ENCODE assay signal across 8 cellular contexts in the genomic region with DNA sequence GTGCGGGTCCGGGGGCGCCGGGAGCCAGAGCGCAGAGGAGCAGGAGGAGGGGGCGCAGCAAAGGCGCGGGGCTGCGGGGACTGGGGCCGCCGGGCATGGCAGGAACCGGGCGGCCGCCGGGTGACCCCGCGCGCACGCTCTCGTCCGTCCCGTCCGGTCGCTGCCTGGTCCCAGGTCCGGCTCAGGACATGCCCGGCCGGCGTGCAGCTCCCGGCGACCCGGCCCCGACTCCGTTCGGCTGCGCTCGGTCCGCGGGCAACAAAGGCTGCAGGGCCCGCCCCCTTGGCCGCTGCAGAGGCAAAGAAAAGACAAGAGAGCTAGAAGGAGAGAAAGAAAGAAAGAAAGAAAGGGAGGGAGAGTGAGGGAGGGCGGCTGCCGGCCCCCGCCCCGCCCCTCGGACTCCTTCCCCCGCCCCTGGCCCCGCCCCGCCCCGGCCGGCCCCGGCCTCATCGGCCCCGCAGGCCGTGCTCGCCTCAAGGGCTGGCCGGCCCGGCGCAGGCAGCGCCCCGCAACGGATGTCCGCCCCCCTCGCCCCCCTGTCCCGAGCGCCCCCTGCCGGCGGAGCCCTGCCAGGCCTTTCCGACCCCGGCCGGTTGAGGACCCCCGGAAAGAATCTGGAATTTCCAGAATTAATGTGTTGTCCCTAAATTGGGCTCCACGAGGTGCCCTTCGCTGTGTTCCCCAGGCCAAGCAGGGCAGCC. TPM values are rescaled to one million over a fixed set of nuclear protein-coding genes. Genes with fewer than 3 reads are reported as not detected.
DNase-seq lines count a peak whose midpoint lies in the region; ATAC-seq and TF ChIP-seq lines count a peak whose summit lies in the region.

Gene ADAMTS7 (minus strand): TSS at position 341 of the 701 bp plus-strand sequence. CDS start 244 bp downstream, at position 97.

- H3K9me3 ChIP-seq in HUES48 (ENCODE audit: control insufficient read depth, insufficient read depth, low read length) (no peaks in the 10 kb centered on the region), breast epithelium (no peaks in the 10 kb centered on the region), iPS-20b (ENCODE audit: insufficient read depth, low read depth, low read length) (no peaks in the 10 kb centered on the region)

- intact Hi-C loops in breast epithelium (cut with DNase I; ENCODE audit: low total_unique reads), result no loop called here

- TF ChIP-seq CTCF in AG04449 (IDR thresholded peaks at IDR 0.05; ENCODE audit: insufficient read depth, low read length, missing control alignments) (peak; percentile 71), breast epithelium (IDR thresholded peaks at IDR 0.05) (peak; percentile 20 to 43 (median 33))

- POLR2A ChIA-PET in AG04449 (lab: Yijun Ruan, JAX), result no interaction called here

- H3K4me1 ChIP-seq in HUES48 (ENCODE audit: control insufficient read depth, insufficient read depth, low read length) (no peaks in the 10 kb centered on the region; the same call in 1 of the 2 replicates), breast epithelium (peaks cover 0 to 3% of the 10 kb centered on the region in 2 donors), iPS-20b (ENCODE audit: insufficient read depth, low read length) (peaks cover 8% of the 10 kb centered on the region; the same call in 1 of the 2 replicates)

- CTCF ChIA-PET in AG04449 (lab: Yijun Ruan, JAX), result interaction anchor here (0.7 to 3.9 kb wide), 18 partner anchors 7 to 193 kb away, joined by 3 to 32 read pairs (median 6); no protein-coding TSS in a partner anchor

- DNase-seq in AG04449 (ENCODE audit: low read depth, low spot score) (no peak), UCSD-AML1 (lab: John Stamatoyannopoulos, UW; ENCODE audit: unreplicated experiment) (peak; percentile 74), breast epithelium (ENCODE audit: low spot score in 2 of 2) (no peak), skeletal muscle cell (ENCODE audit: low read depth) (peak; percentile 25)

- TF ChIP-seq POLR2A in breast epithelium (IDR thresholded peaks at IDR 0.05), result no peak

- H3K36me3 ChIP-seq in HUES48 (ENCODE audit: control insufficient read depth, insufficient read depth, low read length) (no peaks in the 10 kb centered on the region), breast epithelium (no peaks in the 10 kb centered on the region), iPS-20b (ENCODE audit: insufficient read depth, low read depth, low read length) (no peaks in the 10 kb centered on the region)

- H3K4me3 ChIP-seq in AG04449 (ENCODE audit: low read depth, low read length) (peak within 1 kb of the TSS; percentile 65), HUES48 (ENCODE audit: low read depth, low read length) (peak within 1 kb of the TSS; percentile 90), breast epithelium (peak within 1 kb of the TSS; percentile 66 to 78 (median 74)), iPS-20b (ENCODE audit: low read length) (peak within 1 kb of the TSS; percentile 91), skeletal muscle cell (ENCODE audit: low read depth, low read length) (peak within 1 kb of the TSS; percentile 63)

- H3K27me3 ChIP-seq in HUES48 (ENCODE audit: control insufficient read depth, insufficient read depth, low read length) (peaks cover 22% of the 10 kb centered on the region), breast epithelium (no peaks in the 10 kb centered on the region), iPS-20b (ENCODE audit: insufficient read depth, low read length) (peaks cover 17% of the 10 kb centered on the region)

- H3K9ac ChIP-seq in HUES48 (ENCODE audit: low read depth, low read length), result 0 out of 2 replicates have a peak within 1 kb of the TSS, but pooled peaks have one; percentile 44
- H3K9ac ChIP-seq in iPS-20b (ENCODE audit: low read depth, low read length), result peak within 1 kb of the TSS; percentile 82

- ATAC-seq in GM18868 (IDR thresholded peaks at IDR 0.05; ENCODE audit: unreplicated experiment), result peak; percentile 73
- ATAC-seq in GM18870 (IDR thresholded peaks at IDR 0.05; ENCODE audit: unreplicated experiment), result no peak

- peak within 1 kb of the TSS; percentile 55 for H3K27ac ChIP-seq in HUES48 (ENCODE audit: low read depth, low read length)
- H3K27ac ChIP-seq in breast epithelium, result peak within 1 kb of the TSS; percentile 26 to 80
- no peak within 1 kb of the TSS for H3K27ac ChIP-seq in iPS-20b (ENCODE audit: low read length)

RNA-seq across cellular contexts. Expression of gene ADAMTS7, which starts in this region (rescaled TPM):
- 1 to 10 TPM; 1.3 to 7.4 (median 6.2) TPM for total RNA-seq in breast epithelium

Comparison
In these comparisons a context has a peak if more than half of its experiments do, and no peak if none do; other contexts are left out.
1. DNase-seq: peak in UCSD-AML1 (single experiment) and skeletal muscle cell (single experiment); none in AG04449 (single experiment) and breast epithelium (0 of 2).
2. Peak in every context shown above with its lines, with median percentiles within 50 percentile points of each other: H3K4me3 ChIP-seq.